ENCODE assay signal across 8 cellular contexts in genomic region chr19:8512991-8513686, GRCh38. TPM values are rescaled to one million over a fixed set of nuclear protein-coding genes. Genes with fewer than 3 reads are reported as not detected.
DNase-seq lines count a peak whose midpoint lies in the region; ATAC-seq and TF ChIP-seq lines count a peak whose summit lies in the region.

No MANE protein-coding gene starts in this region.

- POLR2A ChIA-PET in CD8-positive, alpha-beta T cell (lab: Charles Lee), result interaction anchor here (0.6 to 3.3 kb wide), 18 partner anchors 7 to 923 kb away, joined by 3 to 81 read pairs (median 5); partner anchors contain the start of genes HNRNPM, MARCHF2, MYO1F and ZNF266
- POLR2A ChIA-PET in PC-3 (lab: Charles Lee; ENCODE audit: unreplicated experiment), result interaction anchor here (0.5 to 1.8 kb wide), 8 partner anchors 13 to 569 kb away, joined by 3 to 27 read pairs (median 8); partner anchors contain the start of gene MARCHF2

- peaks cover 16% of the 10 kb centered on the region for H3K36me3 Mint-ChIP-seq in CD8-positive, alpha-beta T cell
- peaks cover 5% of the 10 kb centered on the region for H3K36me3 Mint-ChIP-seq in endothelial cell (ENCODE audit: low read depth, unreplicated experiment)

- H3K4me3 Mint-ChIP-seq in CD8-positive, alpha-beta T cell, result peak overlapping the region; percentile 95
- peak overlapping the region; percentile 92 for H3K4me3 Mint-ChIP-seq in endothelial cell (ENCODE audit: unreplicated experiment)

- peaks cover 44% of the 10 kb centered on the region for H3K4me1 Mint-ChIP-seq in CD8-positive, alpha-beta T cell (ENCODE audit: low read depth)
- H3K4me1 Mint-ChIP-seq in endothelial cell (ENCODE audit: unreplicated experiment), result peaks cover 7% of the 10 kb centered on the region

- H3K4me2 ChIP-seq in PC-3 (ENCODE audit: low read length), result peak overlapping the region; percentile 78

- no peak for TF ChIP-seq CTCF in CD8-positive, alpha-beta T cell (IDR thresholded peaks at IDR 0.05)
- TF ChIP-seq CTCF in PC-3 (conservative IDR thresholded peaks at IDR 0.05; ENCODE audit: low read depth, low read length), result no peak
- TF ChIP-seq CTCF in endothelial cell (IDR thresholded peaks at IDR 0.05; ENCODE audit: unreplicated experiment), result no peak
- TF ChIP-seq CTCF in neutrophil (IDR thresholded peaks at IDR 0.05), result no peak

- peaks cover 4% of the 10 kb centered on the region for H3K36me3 ChIP-seq in CD8-positive, alpha-beta T cell (ENCODE audit: insufficient read depth, low read length)
- no peaks in the 10 kb centered on the region for H3K36me3 ChIP-seq in PC-3 (ENCODE audit: low read depth, low read length)
- H3K36me3 ChIP-seq in neutrophil, result no peaks in the 10 kb centered on the region

- in situ Hi-C loops in ACHN (cut with HindIII; ENCODE audit: low pct_ligation_motif_present, low pct_unique_long_range_greater_than_20kb, low sequenced_read_pairs), result no loop called here

- no peaks in the 10 kb centered on the region for H3K79me2 ChIP-seq in PC-3 (ENCODE audit: low read length)

- H3K27ac Mint-ChIP-seq in CD8-positive, alpha-beta T cell, result peak overlapping the region; percentile 99
- H3K27ac Mint-ChIP-seq in endothelial cell (ENCODE audit: unreplicated experiment), result peak overlapping the region; percentile 93

- no peaks in the 10 kb centered on the region for H3K27me3 ChIP-seq in CD8-positive, alpha-beta T cell (ENCODE audit: insufficient read depth, low read length)
- H3K27me3 ChIP-seq in PC-3 (ENCODE audit: low read length) (no peaks in the 10 kb centered on the region), neutrophil (no peaks in the 10 kb centered on the region)

- H3K27ac ChIP-seq in CD8-positive, alpha-beta T cell (ENCODE audit: low read depth, low read length), result peak overlapping the region; percentile 96
- H3K27ac ChIP-seq in PC-3 (ENCODE audit: low read length) (peak overlapping the region; percentile 91), neutrophil (peak overlapping the region; percentile 98)

- peak overlapping the region; percentile 98 for H3K4me3 ChIP-seq in CD8-positive, alpha-beta T cell (ENCODE audit: low read depth, low read length)
- H3K4me3 ChIP-seq in PC-3 (ENCODE audit: low read length) (peak overlapping the region; percentile 78), neutrophil (ENCODE audit: low read depth in 1 of 2, low read length in 1 of 2) (peak overlapping the region; percentile 78 to 100)

- no peaks in the 10 kb centered on the region for H3K9me3 Mint-ChIP-seq in CD8-positive, alpha-beta T cell
- H3K9me3 Mint-ChIP-seq in endothelial cell (ENCODE audit: unreplicated experiment), result no peaks in the 10 kb centered on the region

- CTCF ChIA-PET in CD8-positive, alpha-beta T cell (lab: Charles Lee), result interaction anchor here (1.1 to 16.5 kb wide), 7 partner anchors 8 to 160 kb away, joined by 3 to 202 read pairs (median 5); partner anchors contain the start of genes HNRNPM and MYO1F
- CTCF ChIA-PET in PC-3 (lab: Charles Lee), result interaction anchor here (0.5 to 1.5 kb wide), 8 partner anchors 8 to 100 kb away, joined by 3 to 9 read pairs (median 6); partner anchors contain the start of gene MARCHF2

- peak overlapping the region; percentile 98 for H3K9ac ChIP-seq in PC-3 (ENCODE audit: low read length)

- H3F3A ChIP-seq in PC-3 (ENCODE audit: low read length, unreplicated experiment), result no peaks in the 10 kb centered on the region

- H3K9me3 ChIP-seq in CD8-positive, alpha-beta T cell (ENCODE audit: low read length), result no peaks in the 10 kb centered on the region
- H3K9me3 ChIP-seq in PC-3 (ENCODE audit: low read length) (no peaks in the 10 kb centered on the region), neutrophil (no peaks in the 10 kb centered on the region)

- peak overlapping the region; percentile 85 for H2AFZ ChIP-seq in PC-3 (ENCODE audit: low read length)

- ATAC-seq in CD8-positive, alpha-beta T cell, result no peak
- no peak for ATAC-seq in PC-3

- H3K9me2 ChIP-seq in PC-3 (replicated peaks; ENCODE audit: low read length), result no peaks in the 10 kb centered on the region

- TSS peak; percentile 79 for BruUV-seq in PC-3 (replicated peaks; lab: Mats Ljungman, UMichigan)

- peaks cover 58% of the 10 kb centered on the region for H3K4me1 ChIP-seq in CD8-positive, alpha-beta T cell (ENCODE audit: insufficient read depth, low read length)
- H3K4me1 ChIP-seq in PC-3 (ENCODE audit: insufficient read depth, low read length), result peaks cover 9% of the 10 kb centered on the region
- H3K4me1 ChIP-seq in neutrophil (ENCODE audit: control insufficient read depth in 1 of 2, insufficient read depth in 1 of 2, low read depth in 1 of 2, low read length in 1 of 2), result peaks cover 56 to 62% of the 10 kb centered on the region in 2 experiments

- DNase-seq in CD8-positive, alpha-beta T cell, result no peak
- DNase-seq in PC-3, result no peak
- no peak for DNase-seq in endothelial cell (ENCODE audit: low spot score)
- DNase-seq in GF-D8 (lab: John Stamatoyannopoulos, UW), result no peak
- DNase-seq in superior temporal gyrus (ENCODE audit: extremely low spot score), result no peak
- DNase-seq in ACHN, result no peak
- no peak for DNase-seq in stimulated activated CD4-positive, alpha-beta T cell treated with anti-CD3 and anti-CD28 coated beads, Interleukin-2, amount 100 ng/mL, for 24 hours

- intact Hi-C loops in CD8-positive, alpha-beta T cell (cut with DNase I, micrococcal nuclease), result loop anchor here (1.0 kb wide), 3 partner anchors 79 to 123 kb away; partner anchors contain the start of genes MARCHF2 (in 1 of the 2) and RAB11B (in 1 of the 2)
- intact Hi-C loops in PC-3 (cut with micrococcal nuclease), result loop anchor here (1.0 kb wide), 1 partner anchor 12 kb away; no protein-coding TSS in a partner anchor

- H4K20me1 ChIP-seq in PC-3 (ENCODE audit: low read length), result no peaks in the 10 kb centered on the region

- no peaks in the 10 kb centered on the region for H3K27me3 Mint-ChIP-seq in CD8-positive, alpha-beta T cell (ENCODE audit: low read depth)
- peaks cover 16% of the 10 kb centered on the region for H3K27me3 Mint-ChIP-seq in endothelial cell (ENCODE audit: unreplicated experiment)

RNA-seq across cellular contexts. Expression of gene ZNF414, which starts 0.8 kb away (rescaled TPM):
- 10 to 100 TPM; 26.3 to 33.1 TPM for total RNA-seq in CD8-positive, alpha-beta T cell
- total RNA-seq in PC-3 (2014; rRNA removed) (4.6 and 4.7 TPM in 2 replicates), endothelial cell (ENCODE audit: unreplicated experiment) (22.9 TPM)

RNA-seq across cellular contexts. Expression of gene PRAM1, which starts 10.7 kb away (rescaled TPM):
- total RNA-seq in CD8-positive, alpha-beta T cell, result 1 to 10 TPM; 1.8 to 1.9 TPM
- total RNA-seq in PC-3 (2014; rRNA removed) (0.52 TPM in 1 of 2 replicates, not detected in the other), endothelial cell (ENCODE audit: unreplicated experiment) (not detected)
